In genomic region chr11:44857490-44857889, GRCh38 we compare ENCODE assay signal across 24 cellular contexts.
DNase-seq lines count a peak whose midpoint lies in the region; ATAC-seq and TF ChIP-seq lines count a peak whose summit lies in the region.
"Had no signal": no experiment of that assay in that cellular context is flagged by ENCODE, and none has a peak within 500 bp of the region (broad histone marks: within the 10 kb centered on the region; RNA-seq: fewer than 3 reads in every experiment).

No MANE protein-coding gene starts in this region.

- H3K4me1 ChIP-seq in CD4-positive, CD25-positive, alpha-beta regulatory T cell (ENCODE audit: control insufficient read depth, insufficient read depth, low read length, poor library complexity, severe bottlenecking): peaks cover 18% of the 10 kb centered on the region
- no peaks in the 10 kb centered on the region; the same call in 1 of the 2 replicates for H3K4me1 ChIP-seq in BE2C

- H3K36me3 Mint-ChIP-seq in CD4-positive, CD25-positive, alpha-beta regulatory T cell: peaks cover 19% of the 10 kb centered on the region
- H3K36me3 Mint-ChIP-seq in endothelial cell (ENCODE audit: low read depth, unreplicated experiment): peaks cover 52% of the 10 kb centered on the region
- H3K36me3 Mint-ChIP-seq: immature natural killer cell had no signal

- H3K4me1 Mint-ChIP-seq in CD4-positive, CD25-positive, alpha-beta regulatory T cell: peaks cover 0 to 34% (median 13%) of the 10 kb centered on the region in 4 donors
- peaks cover 48% of the 10 kb centered on the region for H3K4me1 Mint-ChIP-seq in endothelial cell (ENCODE audit: unreplicated experiment)

- H3K27ac ChIP-seq in CD4-positive, CD25-positive, alpha-beta regulatory T cell (ENCODE audit: insufficient read depth, low read length, poor library complexity, severe bottlenecking): no peak overlapping the region
- H3K27ac ChIP-seq: foreskin keratinocyte, lower lobe of right lung had no signal

- peak overlapping the region in 2 of 3 donors; percentile 57 to 81 for H3K27ac Mint-ChIP-seq in CD4-positive, CD25-positive, alpha-beta regulatory T cell
- no peak overlapping the region for H3K27ac Mint-ChIP-seq in endothelial cell (ENCODE audit: unreplicated experiment)
- H3K27ac Mint-ChIP-seq: activated CD4-positive, alpha-beta memory T cell treated with anti-CD3 and anti-CD28 coated beads, Interleukin-2, amount 10 ng/mL, durations not matched to agents 7 days and 5 days; activated naive CD8-positive, alpha-beta T cell treated with anti-CD3 and anti-CD28 coated beads, Interleukin-2, amount 50 U/mL, for 24 hours; immature natural killer cell; stimulated activated effector memory CD8-positive, alpha-beta T cell treated with anti-CD3 and anti-CD28 coated beads, Interleukin-12 subunit alpha, Interleukin-12 subunit beta, amount 100 ng/mL, for 72 hours had no signal

- DNase-seq in CD4-positive, CD25-positive, alpha-beta regulatory T cell: no peak
- DNase-seq in endothelial cell (ENCODE audit: low spot score): no peak
- DNase-seq in islet precursor cell: peak; percentile 86
- DNase-seq in posterior vena cava (ENCODE audit: low spot score): peak; percentile 70
- no peak for DNase-seq in stimulated activated CD4-positive, alpha-beta T cell treated with anti-CD3 and anti-CD28 coated beads, Interleukin-1b, Interleukin-23, amount 100 ng/mL, for 48 hours
- DNase-seq in BE2C: no peak
- DNase-seq: activated CD4-positive, alpha-beta memory T cell treated with anti-CD3 and anti-CD28 coated beads, Interleukin-2, amount 10 ng/mL, durations not matched to agents 7 days and 5 days; activated CD4-positive, CD25-positive, alpha-beta regulatory T cell treated with anti-CD3 and anti-CD28 coated beads, Interleukin-2, amount 50 U/mL, for 72 hours; activated effector memory CD4-positive, alpha-beta T cell treated with anti-CD3 and anti-CD28 coated beads, Interleukin-2, amount 50 U/mL, for 16 hours; activated naive CD8-positive, alpha-beta T cell treated with anti-CD3 and anti-CD28 coated beads, Interleukin-2, amount 50 U/mL, for 24 hours; DND-41; erythroblast; foreskin keratinocyte; hippocampal formation; immature natural killer cell; lower lobe of right lung; NCI-H1105; NCI-H2029; NCI-H446; stimulated activated CD4-positive, alpha-beta T cell treated with anti-CD3 and anti-CD28 coated beads, Interleukin-2, amount 100 ng/mL, for 48 hours had no signal

- no peak for TF ChIP-seq CTCF in endothelial cell (IDR thresholded peaks at IDR 0.05; ENCODE audit: unreplicated experiment)
- TF ChIP-seq CTCF in BE2C (IDR thresholded peaks at IDR 0.05; ENCODE audit: low read depth, low read length): no peak

- no peaks in the 10 kb centered on the region for H3K9me3 Mint-ChIP-seq in CD4-positive, CD25-positive, alpha-beta regulatory T cell
- H3K9me3 Mint-ChIP-seq in endothelial cell (ENCODE audit: unreplicated experiment): no peaks in the 10 kb centered on the region
- H3K9me3 Mint-ChIP-seq: activated CD4-positive, alpha-beta memory T cell treated with anti-CD3 and anti-CD28 coated beads, Interleukin-2, amount 10 ng/mL, durations not matched to agents 7 days and 5 days; activated naive CD8-positive, alpha-beta T cell treated with anti-CD3 and anti-CD28 coated beads, Interleukin-2, amount 50 U/mL, for 24 hours; stimulated activated effector memory CD8-positive, alpha-beta T cell treated with anti-CD3 and anti-CD28 coated beads, Interleukin-12 subunit alpha, Interleukin-12 subunit beta, amount 100 ng/mL, for 72 hours had no signal

- no peak overlapping the region for H3K4me3 ChIP-seq in CD4-positive, CD25-positive, alpha-beta regulatory T cell (ENCODE audit: low read depth, low read length)
- H3K4me3 ChIP-seq in BE2C (ENCODE audit: low read depth, low read length): no peak overlapping the region
- H3K4me3 ChIP-seq: lower lobe of right lung had no signal

- no peaks in the 10 kb centered on the region for H3K27me3 Mint-ChIP-seq in CD4-positive, CD25-positive, alpha-beta regulatory T cell
- peaks cover 18% of the 10 kb centered on the region for H3K27me3 Mint-ChIP-seq in endothelial cell (ENCODE audit: unreplicated experiment)

- no peaks in the 10 kb centered on the region for H3K27me3 ChIP-seq in CD4-positive, CD25-positive, alpha-beta regulatory T cell (ENCODE audit: control insufficient read depth, insufficient read depth, low read length)
- no peaks in the 10 kb centered on the region for H3K27me3 ChIP-seq in BE2C

- intact Hi-C loops in posterior vena cava (cut with DNase I): no loop called here

- no peak for ATAC-seq in CD4-positive, CD25-positive, alpha-beta regulatory T cell (ENCODE audit: low read depth in 2 of 2)
- ATAC-seq in GM18909 (IDR thresholded peaks at IDR 0.05; ENCODE audit: poor library complexity, unreplicated experiment): no peak
- no peak for ATAC-seq in GM18519 (IDR thresholded peaks at IDR 0.05; ENCODE audit: low FRiP score, unreplicated experiment)
- ATAC-seq: activated naive CD8-positive, alpha-beta T cell treated with anti-CD3 and anti-CD28 coated beads, Interleukin-2, amount 50 U/mL, for 24 hours; foreskin keratinocyte; lower lobe of right lung; Panc1; stimulated activated effector memory CD8-positive, alpha-beta T cell treated with anti-CD3 and anti-CD28 coated beads, Interleukin-12 subunit alpha, Interleukin-12 subunit beta, amount 100 ng/mL, for 72 hours had no signal

- H3K36me3 ChIP-seq in CD4-positive, CD25-positive, alpha-beta regulatory T cell (ENCODE audit: control insufficient read depth, insufficient read depth, low read length): no peaks in the 10 kb centered on the region
- no peaks in the 10 kb centered on the region for H3K36me3 ChIP-seq in BE2C
- H3K36me3 ChIP-seq: lower lobe of right lung had no signal

- no peaks in the 10 kb centered on the region for H3K9me3 ChIP-seq in CD4-positive, CD25-positive, alpha-beta regulatory T cell (ENCODE audit: control insufficient read depth in 2 of 2, low read length in 2 of 2)
- H3K9me3 ChIP-seq in BE2C: no peaks in the 10 kb centered on the region
- H3K9me3 ChIP-seq: lower lobe of right lung had no signal

- no peak overlapping the region for H3K4me3 Mint-ChIP-seq in CD4-positive, CD25-positive, alpha-beta regulatory T cell
- peak overlapping the region; percentile 60 for H3K4me3 Mint-ChIP-seq in endothelial cell (ENCODE audit: unreplicated experiment)
- H3K4me3 Mint-ChIP-seq: activated CD4-positive, alpha-beta memory T cell treated with anti-CD3 and anti-CD28 coated beads, Interleukin-2, amount 10 ng/mL, durations not matched to agents 7 days and 5 days; activated naive CD8-positive, alpha-beta T cell treated with anti-CD3 and anti-CD28 coated beads, Interleukin-2, amount 50 U/mL, for 24 hours; immature natural killer cell; stimulated activated effector memory CD8-positive, alpha-beta T cell treated with anti-CD3 and anti-CD28 coated beads, Interleukin-12 subunit alpha, Interleukin-12 subunit beta, amount 100 ng/mL, for 72 hours had no signal

Comparison
In these comparisons a context has a peak if more than half of its experiments do, and no peak if none do; other contexts are left out.
1. DNase-seq: peak in islet precursor cell (single experiment) and posterior vena cava (single experiment); none in CD4-positive, CD25-positive, alpha-beta regulatory T cell (0 of 3), endothelial cell (single experiment), stimulated activated CD4-positive, alpha-beta T cell treated with anti-CD3 and anti-CD28 coated beads, Interleukin-1b, Interleukin-23, amount 100 ng/mL, for 48 hours (single experiment) and BE2C (single experiment).